ENCODE assay signal across 8 cellular contexts in the genomic region with DNA sequence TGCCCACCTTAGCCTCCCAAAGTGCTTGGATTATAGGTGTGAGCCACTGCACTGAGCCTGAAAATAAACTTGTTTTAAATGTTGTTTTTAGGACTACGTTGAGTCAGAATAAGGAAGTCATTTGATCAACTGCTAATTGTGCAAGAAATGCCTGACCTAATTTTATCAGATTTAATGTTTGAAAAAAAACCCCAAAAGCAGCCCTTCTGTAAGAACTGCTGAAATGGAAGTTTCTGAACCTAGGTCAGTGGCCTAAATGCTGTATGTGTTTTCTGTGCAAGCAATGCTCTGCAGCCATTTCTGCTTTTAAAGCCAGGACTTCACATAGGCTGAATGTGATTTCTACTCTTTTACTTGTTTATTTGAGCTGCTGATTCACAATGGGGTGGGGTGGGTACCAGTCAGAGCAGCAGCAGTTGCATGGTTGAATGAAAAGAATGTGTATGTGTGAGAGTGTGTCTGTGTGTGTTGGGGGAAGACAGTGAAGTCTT. TPM values are rescaled to one million over a fixed set of nuclear protein-coding genes. Genes with fewer than 3 reads are reported as not detected.
A peak's percentile ranks its signal among the peaks of the same experiment; 100 is the strongest.
DNase-seq lines count a peak whose midpoint lies in the region; ATAC-seq, FAIRE-seq and TF ChIP-seq lines count a peak whose summit lies in the region.

No MANE protein-coding gene starts in this region.

- no peak for DNase-seq in GM18507 (ENCODE audit: extremely low spot score, insufficient read length, low read depth)
- DNase-seq in SK-N-SH, result no peak
- DNase-seq in foreskin keratinocyte, result peak; percentile 75 to 86
- peak; percentile 54 for DNase-seq in skeletal muscle cell (ENCODE audit: low read depth)
- DNase-seq in effector memory CD4-positive, alpha-beta T cell, result no peak
- no peak for DNase-seq in NCI-H1436 treated with DMSO at 0.1 percent for 48 hours (lab: John Stamatoyannopoulos, UW)

- peak; percentile 29 for FAIRE-seq in GM18507 (lab: Jason Lieb, UNC)

- H3K27me3 ChIP-seq in SK-N-SH (ENCODE audit: insufficient read depth) (no peaks in the 10 kb centered on the region), foreskin keratinocyte (no peaks in the 10 kb centered on the region)
- no peaks in the 10 kb centered on the region for H3K27me3 ChIP-seq in effector memory CD4-positive, alpha-beta T cell (replicated peaks; ENCODE audit: control insufficient read depth, insufficient read depth, low read length, poor library complexity, severe bottlenecking)

- H2AFZ ChIP-seq in SK-N-SH (ENCODE audit: low read depth), result 0 out of 2 replicates have a peak overlapping the region, but pooled peaks have one; percentile 0

- H3K4me1 ChIP-seq in SK-N-SH (ENCODE audit: control insufficient read depth in 1 of 2, insufficient read depth in 2 of 2, low read depth in 1 of 2, low read length in 1 of 2) (peaks cover 3 to 7% of the 10 kb centered on the region in 2 experiments; a peak in 2 of 4 replicates), foreskin keratinocyte (peaks cover 15% of the 10 kb centered on the region)
- peaks cover 6% of the 10 kb centered on the region for H3K4me1 ChIP-seq in effector memory CD4-positive, alpha-beta T cell (ENCODE audit: control insufficient read depth, insufficient read depth, low read length, poor library complexity, severe bottlenecking)

- no peak for TF ChIP-seq CTCF in SK-N-SH (IDR thresholded peaks at IDR 0.05)
- no peak for TF ChIP-seq CTCF in foreskin keratinocyte (conservative IDR thresholded peaks at IDR 0.05)

- no peak for TF ChIP-seq EP300 in SK-N-SH (IDR thresholded peaks at IDR 0.05; ENCODE audit: borderline replicate concordance in 1 of 2, low read depth in 1 of 2, low read length in 1 of 2)

- no peaks in the 10 kb centered on the region for H4K20me1 ChIP-seq in SK-N-SH (ENCODE audit: insufficient read depth)

- H3K79me2 ChIP-seq in SK-N-SH (ENCODE audit: insufficient read depth), result peaks cover 9% of the 10 kb centered on the region

- CTCF ChIA-PET in SK-N-SH (lab: Yijun Ruan, JAX), result interaction anchor here (0.9 to 1.2 kb wide), 2 partner anchors 11 to 98 kb away, joined by 3 to 4 read pairs; no protein-coding TSS in a partner anchor

- H3K27ac ChIP-seq in SK-N-SH (ENCODE audit: low read depth in 2 of 2, low read length in 1 of 2), result peak overlapping the region in 1 of 2 experiments; percentile 19; a peak in 2 of 4 replicates
- H3K27ac ChIP-seq in foreskin keratinocyte, result no peak overlapping the region
- H3K27ac ChIP-seq in effector memory CD4-positive, alpha-beta T cell (ENCODE audit: insufficient read depth, low read length, poor library complexity, severe bottlenecking), result no peak overlapping the region

- TF ChIP-seq RAD21 in SK-N-SH (IDR thresholded peaks at IDR 0.05; ENCODE audit: low read length), result no peak

- 56% methylated on average over 1 of the region's 1 CpG for WGBS in SK-N-SH (ENCODE audit: low lambda C conversion rate)

- no peak overlapping the region; the same call in 1 of the 2 replicates for H3K9ac ChIP-seq in SK-N-SH

- H3K4me2 ChIP-seq in SK-N-SH, result no peak overlapping the region

- no peak overlapping the region for H3K4me3 ChIP-seq in SK-N-SH (ENCODE audit: low read depth in 2 of 2, low read length in 1 of 2)
- no peak overlapping the region for H3K4me3 ChIP-seq in skeletal muscle cell (ENCODE audit: low read depth, low read length)
- H3K4me3 ChIP-seq in effector memory CD4-positive, alpha-beta T cell (ENCODE audit: insufficient read depth, low read depth, low read length, poor library complexity, severe bottlenecking), result no peak overlapping the region

- ATAC-seq in foreskin keratinocyte, result peak; percentile 53
- ATAC-seq in GM19324 (IDR thresholded peaks at IDR 0.05; ENCODE audit: low FRiP score, unreplicated experiment), result no peak
- no peak for ATAC-seq in HG03571 (IDR thresholded peaks at IDR 0.05; ENCODE audit: unreplicated experiment)

- H3F3A ChIP-seq in SK-N-SH (replicated peaks; ENCODE audit: insufficient read depth), result peaks cover 28% of the 10 kb centered on the region

- POLR2A ChIA-PET in SK-N-SH (lab: Yijun Ruan, JAX), result no interaction called here

- no peaks in the 10 kb centered on the region for H3K9me2 ChIP-seq in SK-N-SH

- no peaks in the 10 kb centered on the region for H3K9me3 ChIP-seq in SK-N-SH
- no peaks in the 10 kb centered on the region for H3K9me3 ChIP-seq in effector memory CD4-positive, alpha-beta T cell (ENCODE audit: control insufficient read depth, low read length)

- H3K36me3 ChIP-seq in SK-N-SH (replicated peaks in 1 of 2; ENCODE audit: control insufficient read depth in 1 of 2, insufficient read depth in 2 of 2, low read length in 1 of 2), result peaks cover 6 to 14% of the 10 kb centered on the region in 2 experiments
- H3K36me3 ChIP-seq in effector memory CD4-positive, alpha-beta T cell (ENCODE audit: control insufficient read depth, insufficient read depth, low read length), result no peaks in the 10 kb centered on the region

TF ChIP-seq in SK-N-SH, 30 proteins besides CTCF, POLR2A, EP300 and RAD21:
- TF ChIP-seq CHD2 (IDR thresholded peaks at IDR 0.05; ENCODE audit: low read length, partially characterized antibody) (no peak), ZBTB33 (IDR thresholded peaks at IDR 0.05; ENCODE audit: borderline replicate concordance, low read depth) (no peak), GATA2 (CRISPR knock-in tag; IDR thresholded peaks at IDR 0.05) (no peak)
- TF ChIP-seq, protein P1, sequence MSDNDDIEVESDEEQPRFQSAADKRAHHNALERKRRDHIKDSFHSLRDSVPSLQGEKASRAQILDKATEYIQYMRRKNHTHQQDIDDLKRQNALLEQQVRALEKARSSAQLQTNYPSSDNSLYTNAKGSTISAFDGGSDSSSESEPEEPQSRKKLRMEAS (IDR thresholded peaks at IDR 0.05; ENCODE audit: low read depth), result 0 out of 2 replicates have a peak, but pooled peaks have one; percentile 21

RNA-seq across cellular contexts. Expression of gene GPX1, which starts 6.6 kb away (rescaled TPM):
- polyA plus RNA-seq in SK-N-SH (2012; rRNA removed) (661 and 815 TPM in 2 replicates), foreskin keratinocyte (748 and 774 TPM in 2 replicates)
- 391 and 496 TPM in 2 replicates for polyA plus RNA-seq in SK-N-SH (2012; cell fraction: cytosol; rRNA removed)
- polyA plus RNA-seq in SK-N-SH (2012; cell fraction: nucleus; rRNA removed), result 254 and 446 TPM in 2 replicates
- 452 and 487 TPM in 2 replicates for total RNA-seq in foreskin keratinocyte

RNA-seq across cellular contexts. Expression of gene USP4, which starts 11.7 kb away (rescaled TPM):
- 33.2 and 45.6 TPM in 2 replicates for polyA plus RNA-seq in SK-N-SH (2012; rRNA removed)
- 25.0 and 29.3 TPM in 2 replicates for polyA plus RNA-seq in SK-N-SH (2012; cell fraction: cytosol; rRNA removed)
- 93.9 and 124 TPM in 2 replicates for polyA plus RNA-seq in SK-N-SH (2012; cell fraction: nucleus; rRNA removed)
- total RNA-seq in foreskin keratinocyte, result 32.0 and 32.8 TPM in 2 replicates
- 19.5 and 21.7 TPM in 2 replicates for polyA plus RNA-seq in foreskin keratinocyte

Comparison
In these comparisons a context has a peak if more than half of its experiments do, and no peak if none do; other contexts are left out.
1. DNase-seq: peak in foreskin keratinocyte (2 of 2) and skeletal muscle cell (single experiment); none in GM18507 (single experiment), SK-N-SH (single experiment), effector memory CD4-positive, alpha-beta T cell (0 of 3) and NCI-H1436 treated with DMSO at 0.1 percent for 48 hours (single experiment).